Comparison of ENCODE assay signal across 8 cellular contexts in genomic region chr3:32105291-32106131, GRCh38. TPM values are rescaled to one million over a fixed set of nuclear protein-coding genes. Genes with fewer than 3 reads are reported as not detected.
DNase-seq lines count a peak whose midpoint lies in the region; ATAC-seq and TF ChIP-seq lines count a peak whose summit lies in the region.

No MANE protein-coding gene starts in this region.

- H3K27me3 Mint-ChIP-seq in effector memory CD8-positive, alpha-beta T cell = no peaks in the 10 kb centered on the region

- H4K20me1 ChIP-seq in DOHH2 (ENCODE audit: control insufficient read depth, insufficient read depth, low read depth, low read length) (no peaks in the 10 kb centered on the region), osteoblast (ENCODE audit: insufficient read depth, low read length) (no peaks in the 10 kb centered on the region)

- TF ChIP-seq CTCF in DOHH2 (IDR thresholded peaks at IDR 0.05; ENCODE audit: low read depth, low read length, poor library complexity, severe bottlenecking) (no peak), osteoblast (IDR thresholded peaks at IDR 0.05; ENCODE audit: extremely low read depth, low read depth, low read length) (no peak)

- peaks cover 2 to 5% of the 10 kb centered on the region in 2 donors for H3K9me3 Mint-ChIP-seq in effector memory CD8-positive, alpha-beta T cell

- peak overlapping the region in 1 of 2 donors; percentile 58 for H3K27ac Mint-ChIP-seq in effector memory CD8-positive, alpha-beta T cell

- H3K27ac ChIP-seq in DOHH2 (ENCODE audit: low read depth, low read length) (no peak overlapping the region), osteoblast (ENCODE audit: low read depth, low read length) (no peak overlapping the region)

- H3K4me1 Mint-ChIP-seq in effector memory CD8-positive, alpha-beta T cell (ENCODE audit: low read depth in 2 of 2) = peaks cover 19 to 29% of the 10 kb centered on the region in 2 donors

- H3K36me3 ChIP-seq in DOHH2 (ENCODE audit: control insufficient read depth, low read length) = no peaks in the 10 kb centered on the region
- H3K36me3 ChIP-seq in osteoblast (ENCODE audit: insufficient read depth, low read length) = no peaks in the 10 kb centered on the region

- peaks cover 32% of the 10 kb centered on the region for H3K79me2 ChIP-seq in DOHH2 (ENCODE audit: control insufficient read depth, low read length)
- H3K79me2 ChIP-seq in osteoblast (ENCODE audit: insufficient read depth, low read length) = no peaks in the 10 kb centered on the region

- H3K36me3 Mint-ChIP-seq in effector memory CD8-positive, alpha-beta T cell (ENCODE audit: insufficient read depth) = peaks cover 3% of the 10 kb centered on the region

- peak overlapping the region; percentile 90 for H3K4me3 ChIP-seq in DOHH2 (ENCODE audit: low read length)
- H3K4me3 ChIP-seq in osteoblast (ENCODE audit: insufficient read depth, low read length) = peak overlapping the region; percentile 85

- H3K4me2 ChIP-seq in DOHH2 (ENCODE audit: low read length) (peak overlapping the region; percentile 95), osteoblast (ENCODE audit: insufficient read depth, low read length) (peak overlapping the region; percentile 96)

- H3K9me3 ChIP-seq in DOHH2 (ENCODE audit: control insufficient read depth, insufficient read depth, low read length) (peaks cover 17% of the 10 kb centered on the region; the same call in 1 of the 2 replicates), osteoblast (ENCODE audit: low read depth, low read length) (peaks cover 5% of the 10 kb centered on the region)

- DNase-seq in OCI-M1 (lab: John Stamatoyannopoulos, UW) = peak; percentile 27
- no peak for DNase-seq in effector memory CD8-positive, alpha-beta T cell
- peak; percentile 58 for DNase-seq in osteoblast (ENCODE audit: insufficient read length, low spot score, missing footprints)
- DNase-seq in NOMO-1 treated with DMSO at 0.1 percent for 48 hours (lab: John Stamatoyannopoulos, UW; ENCODE audit: unreplicated experiment) = no peak
- DNase-seq in SIG-M5 (lab: John Stamatoyannopoulos, UW) = no peak
- DNase-seq in nucleus accumbens (lab: John Stamatoyannopoulos, UW) = no peak

- peak overlapping the region; percentile 98 for H2AFZ ChIP-seq in osteoblast (ENCODE audit: low read length)

- peak overlapping the region; percentile 85 to 94 for H3K4me3 Mint-ChIP-seq in effector memory CD8-positive, alpha-beta T cell

- H3F3A ChIP-seq in DOHH2 (ENCODE audit: control insufficient read depth, insufficient read depth) = no peaks in the 10 kb centered on the region

- H3K27me3 ChIP-seq in DOHH2 (ENCODE audit: control insufficient read depth, low read length) = no peaks in the 10 kb centered on the region
- H3K27me3 ChIP-seq in osteoblast (ENCODE audit: insufficient read depth, low read length) = no peaks in the 10 kb centered on the region

- H3K4me1 ChIP-seq in DOHH2 (ENCODE audit: control insufficient read depth, low read length) = peaks cover 16% of the 10 kb centered on the region
- H3K4me1 ChIP-seq in osteoblast (ENCODE audit: insufficient read depth, low read length) = peaks cover 19% of the 10 kb centered on the region

- no peaks in the 10 kb centered on the region for H3K9me2 ChIP-seq in DOHH2 (replicated peaks; ENCODE audit: control insufficient read depth, low read length)

- no peak for ATAC-seq in effector memory CD8-positive, alpha-beta T cell (replicated peaks)
- ATAC-seq in GM21825 (IDR thresholded peaks at IDR 0.05; ENCODE audit: unreplicated experiment) = no peak

RNA-seq across cellular contexts. Expression of gene GPD1L, which starts 0.9 kb away (rescaled TPM):
- 10.1 and 11.5 TPM in 2 replicates for total RNA-seq in osteoblast

Comparison
In these comparisons a context has a peak if more than half of its experiments do, and no peak if none do; other contexts are left out.
1. DNase-seq: peak in OCI-M1 (single experiment) and osteoblast (single experiment); none in effector memory CD8-positive, alpha-beta T cell (0 of 3), NOMO-1 treated with DMSO at 0.1 percent for 48 hours (single experiment), SIG-M5 (single experiment) and nucleus accumbens (0 of 56).